In genomic region chr19:42279148-42279901, GRCh38 we compare ENCODE assay signal across 8 cellular contexts. TPM values are rescaled to one million over a fixed set of nuclear protein-coding genes. Genes with fewer than 3 reads are reported as not detected.
A peak's percentile ranks its signal among the peaks of the same experiment; 100 is the strongest.
DNase-seq lines count a peak whose midpoint lies in the region; ATAC-seq and TF ChIP-seq lines count a peak whose summit lies in the region.

No MANE protein-coding gene starts in this region.

- no peaks in the 10 kb centered on the region for H3K27me3 Mint-ChIP-seq in activated naive CD8-positive, alpha-beta T cell treated with anti-CD3 and anti-CD28 coated beads, Interleukin-2, amount 50 U/mL, for 24 hours

- peaks cover 59 to 76% of the 10 kb centered on the region in 2 donors for H3K4me1 ChIP-seq in thoracic aorta (ENCODE audit: control insufficient read depth in 1 of 2, low read depth in 2 of 2)

- TF ChIP-seq CTCF in thoracic aorta (IDR thresholded peaks at IDR 0.05): no peak

- H3K27ac Mint-ChIP-seq in activated naive CD8-positive, alpha-beta T cell treated with anti-CD3 and anti-CD28 coated beads, Interleukin-2, amount 50 U/mL, for 24 hours: peak overlapping the region; percentile 97

- no peak for ATAC-seq in activated naive CD8-positive, alpha-beta T cell treated with anti-CD3 and anti-CD28 coated beads, Interleukin-2, amount 50 U/mL, for 24 hours
- ATAC-seq in thoracic aorta (ENCODE audit: insufficient number of reproducible peaks, low FRiP score, low read depth): no peak

- H3K9me3 Mint-ChIP-seq in activated naive CD8-positive, alpha-beta T cell treated with anti-CD3 and anti-CD28 coated beads, Interleukin-2, amount 50 U/mL, for 24 hours: no peaks in the 10 kb centered on the region

- H3K4me1 Mint-ChIP-seq in activated naive CD8-positive, alpha-beta T cell treated with anti-CD3 and anti-CD28 coated beads, Interleukin-2, amount 50 U/mL, for 24 hours: peaks cover 49% of the 10 kb centered on the region

- H3K9me3 ChIP-seq in thoracic aorta: no peaks in the 10 kb centered on the region

- peak overlapping the region; percentile 81 for H3K4me3 ChIP-seq in thoracic aorta

- peaks cover 8% of the 10 kb centered on the region for H3K36me3 Mint-ChIP-seq in activated naive CD8-positive, alpha-beta T cell treated with anti-CD3 and anti-CD28 coated beads, Interleukin-2, amount 50 U/mL, for 24 hours (ENCODE audit: low read depth)

- H3K4me3 Mint-ChIP-seq in activated naive CD8-positive, alpha-beta T cell treated with anti-CD3 and anti-CD28 coated beads, Interleukin-2, amount 50 U/mL, for 24 hours: peak overlapping the region; percentile 91

- DNase-seq in activated CD8-positive, alpha-beta memory T cell treated with anti-CD3 and anti-CD28 coated beads, Interleukin-2, amount 50 U/mL, for 48 hours: peak; percentile 50
- DNase-seq in activated CD8-positive, alpha-beta memory T cell treated with anti-CD3 and anti-CD28 coated beads for 24 hours: no peak
- DNase-seq in activated naive CD8-positive, alpha-beta T cell treated with anti-CD3 and anti-CD28 coated beads, Interleukin-2, amount 50 U/mL, for 24 hours: no peak
- no peak for DNase-seq in thoracic aorta (ENCODE audit: low spot score)
- DNase-seq in NCI-H2029 treated with DMSO at 0.1 percent for 48 hours (lab: John Stamatoyannopoulos, UW): no peak
- no peak for DNase-seq in midbrain (lab: John Stamatoyannopoulos, UW)
- DNase-seq in glomerular visceral epithelial cell (ENCODE audit: extremely low spot score): no peak

- H3K36me3 ChIP-seq in thoracic aorta: peaks cover 11% of the 10 kb centered on the region

- H3K27me3 ChIP-seq in layer of hippocampus (ENCODE audit: control insufficient read depth, insufficient read depth, low read length) (no peaks in the 10 kb centered on the region), thoracic aorta (replicated peaks; ENCODE audit: insufficient read depth) (no peaks in the 10 kb centered on the region)

- H3K27ac ChIP-seq in layer of hippocampus (ENCODE audit: low read depth, low read length) (peak overlapping the region; percentile 98), thoracic aorta (peak overlapping the region; percentile 91 to 95)

RNA-seq across cellular contexts. Expression of gene CIC, which starts 10.3 kb away (rescaled TPM):
- 100 to 1,000 TPM in 1 of 2 donors, 10 to 100 TPM in 1; 57.1 to 112 TPM for total RNA-seq in thoracic aorta

RNA-seq across cellular contexts. Expression of gene PRR19, which starts 22.6 kb away (rescaled TPM):
- not detected for total RNA-seq in thoracic aorta

RNA-seq across cellular contexts. Expression of gene PAFAH1B3, which starts 23.1 kb away (rescaled TPM):
- 1 to 10 TPM in 1 of 2 donors, not detected in 1; 1.8 TPM for total RNA-seq in thoracic aorta

RNA-seq across cellular contexts. Expression of gene ERF, which starts 24.4 kb away (rescaled TPM):
- total RNA-seq in thoracic aorta: 10 to 100 TPM; 46.6 to 49.8 TPM

RNA-seq across cellular contexts. Expression of gene TMEM145, which starts 33.8 kb away (rescaled TPM):
- not detected for total RNA-seq in thoracic aorta
